Comparison of ENCODE assay signal across 16 cellular contexts in genomic region chr9:136079916-136080246, GRCh38. TPM values are rescaled to one million over a fixed set of nuclear protein-coding genes. Genes with fewer than 3 reads are reported as not detected.
DNase-seq lines count a peak whose midpoint lies in the region; ATAC-seq and TF ChIP-seq lines count a peak whose summit lies in the region.
"Had no signal": no experiment of that assay in that cellular context is flagged by ENCODE, and none has a peak within 500 bp of the region (broad histone marks: within the 10 kb centered on the region; RNA-seq: fewer than 3 reads in every experiment).

No MANE protein-coding gene starts in this region.

- H3K4me2 ChIP-seq in BLaER1 treated with 17β-estradiol and CSF1 and Interleukin-3, amounts not matched to agents 10 nM and 100 nM, result peak overlapping the region; percentile 43 to 94 (median 77)

- peak overlapping the region in 6 of 11 experiments; percentile 31 to 59 (median 48); a peak in 8 of 22 replicates for H3K9ac ChIP-seq in BLaER1 treated with 17β-estradiol and CSF1 and Interleukin-3, amounts not matched to agents 10 nM and 100 nM

- in situ Hi-C loops in Panc1 (cut with HindIII; ENCODE audit: low pct_unique_long_range_greater_than_20kb, low sequenced_read_pairs), result no loop called here

- H3K36me3 ChIP-seq in BLaER1 treated with 17β-estradiol and CSF1 and Interleukin-3, amounts not matched to agents 10 nM and 100 nM, result peaks cover 0 to 31% (median 0%) of the 10 kb centered on the region in 11 experiments; a peak in 4 of 22 replicates
- H3K36me3 ChIP-seq in Panc1 (ENCODE audit: control insufficient read depth, insufficient read depth, low read length), result no peaks in the 10 kb centered on the region
- H3K36me3 ChIP-seq in uterus, result no peaks in the 10 kb centered on the region
- no peaks in the 10 kb centered on the region for H3K36me3 ChIP-seq in vagina
- H3K36me3 ChIP-seq: right lobe of liver had no signal

- BruUV-seq in Panc1 (replicated peaks; lab: Mats Ljungman, UMichigan), result no TSS peak

- peaks cover 0 to 82% (median 0%) of the 10 kb centered on the region in 11 experiments; a peak in 6 of 22 replicates for H4K20me1 ChIP-seq in BLaER1 treated with 17β-estradiol and CSF1 and Interleukin-3, amounts not matched to agents 10 nM and 100 nM

- no peak for TF ChIP-seq POLR2A in uterus (IDR thresholded peaks at IDR 0.05)
- TF ChIP-seq POLR2A in vagina (IDR thresholded peaks at IDR 0.05), result no peak

- H3K4me1 ChIP-seq in BLaER1 treated with 17β-estradiol and CSF1 and Interleukin-3, amounts not matched to agents 10 nM and 100 nM, result peaks cover 52 to 100% (median 92%) of the 10 kb centered on the region in 10 experiments
- H3K4me1 ChIP-seq in Panc1 (ENCODE audit: control insufficient read depth, insufficient read depth, low read length) (peaks cover 55% of the 10 kb centered on the region), uterus (peaks cover 0 to 26% of the 10 kb centered on the region in 2 donors), vagina (peaks cover 47% of the 10 kb centered on the region)
- H3K4me1 ChIP-seq: right lobe of liver had no signal

- no peaks in the 10 kb centered on the region for H3K9me3 ChIP-seq in BLaER1 treated with 17β-estradiol and CSF1 and Interleukin-3, amounts not matched to agents 10 nM and 100 nM (replicated peaks in 1 of 11)
- H3K9me3 ChIP-seq in Panc1 (ENCODE audit: control insufficient read depth, insufficient read depth, low read depth, low read length) (no peaks in the 10 kb centered on the region), uterus (no peaks in the 10 kb centered on the region), vagina (no peaks in the 10 kb centered on the region)
- H3K9me3 ChIP-seq: right lobe of liver had no signal

- DNase-seq in Panc1 (ENCODE audit: low read depth, low spot score), result no peak
- peak; percentile 20 for DNase-seq in left cardiac atrium
- DNase-seq in sciatic nerve (ENCODE audit: low spot score), result no peak
- DNase-seq in T-helper 2 cell, result no peak
- no peak for DNase-seq in uterus
- DNase-seq in dedifferentiated amniotic fluid mesenchymal stem cell (ENCODE audit: extremely low spot score), result no peak
- DNase-seq in vagina (ENCODE audit: extremely low spot score in 2 of 2), result no peak
- DNase-seq: activated CD4-positive, alpha-beta T cell treated with anti-CD3 and anti-CD28 coated beads for 4 hours; central memory CD4-positive, alpha-beta T cell; KBM-7; kidney glomerular epithelial cell; OCI-M1; stimulated activated naive B cell treated with anti-CD40 and anti-IgM and Interleukin-4, amounts not matched to agents 10 μg/mL and 1 μg/mL and 100 μg/mL, for 72 hours had no signal

- intact Hi-C loops in Panc1 (cut with micrococcal nuclease; ENCODE audit: unreplicated experiment), result no loop called here
- intact Hi-C loops in left cardiac atrium (cut with DNase I), result loop anchor here in 1 of 2 donors (10.0 kb wide), 1 partner anchor 65 kb away; no protein-coding TSS in a partner anchor
- intact Hi-C loops in sciatic nerve (cut with DNase I), result no loop called here
- intact Hi-C loops in uterus (cut with DNase I; ENCODE audit: low total_unique reads), result no loop called here
- intact Hi-C loops in vagina (cut with DNase I), result no loop called here

- peak overlapping the region; percentile 16 to 71 (median 53); a peak in 18 of 22 replicates for H3K27ac ChIP-seq in BLaER1 treated with 17β-estradiol and CSF1 and Interleukin-3, amounts not matched to agents 10 nM and 100 nM
- peak overlapping the region; percentile 69 for H3K27ac ChIP-seq in Panc1 (ENCODE audit: low read length)
- H3K27ac ChIP-seq in uterus, result peak overlapping the region in 1 of 2 donors; percentile 3
- no peak overlapping the region for H3K27ac ChIP-seq in vagina
- H3K27ac ChIP-seq: right lobe of liver had no signal

- no peak for TF ChIP-seq CTCF in Panc1 (IDR thresholded peaks at IDR 0.05)
- no peak for TF ChIP-seq CTCF in uterus (IDR thresholded peaks at IDR 0.05)
- TF ChIP-seq CTCF in vagina (IDR thresholded peaks at IDR 0.05), result no peak

- no peak overlapping the region for H3K4me3 ChIP-seq in BLaER1 treated with 17β-estradiol and CSF1 and Interleukin-3, amounts not matched to agents 10 nM and 100 nM
- H3K4me3 ChIP-seq in Panc1 (ENCODE audit: low read depth in 2 of 2, low read length in 2 of 2) (no peak overlapping the region), uterus (no peak overlapping the region), vagina (no peak overlapping the region)
- H3K4me3 ChIP-seq: right lobe of liver had no signal

- CTCF ChIA-PET in Panc1 (lab: Charles Lee), result no interaction called here

- ATAC-seq in Panc1 (peak; percentile 64), left cardiac atrium (peak; percentile 16 to 32), sciatic nerve (peak; percentile 11)
- ATAC-seq: naive thymus-derived CD8-positive, alpha-beta T cell; stimulated activated naive B cell treated with anti-CD40 and anti-IgM and Interleukin-4, amounts not matched to agents 10 μg/mL and 1 μg/mL and 100 μg/mL, for 72 hours had no signal

- H3K27me3 ChIP-seq in BLaER1 treated with 17β-estradiol and CSF1 and Interleukin-3, amounts not matched to agents 10 nM and 100 nM, result peaks cover 0 to 8% (median 0%) of the 10 kb centered on the region in 11 experiments; a peak in 3 of 22 replicates
- H3K27me3 ChIP-seq in Panc1 (ENCODE audit: control insufficient read depth, insufficient read depth, low read length), result no peaks in the 10 kb centered on the region
- H3K27me3 ChIP-seq in uterus, result no peaks in the 10 kb centered on the region
- no peaks in the 10 kb centered on the region for H3K27me3 ChIP-seq in vagina
- H3K27me3 ChIP-seq: right lobe of liver had no signal

- POLR2A ChIA-PET in Panc1 (lab: Charles Lee), result no interaction called here

RNA-seq across cellular contexts. Expression of gene NACC2, which starts 15.2 kb away (rescaled TPM):
- 62.0 TPM for total RNA-seq in Panc1 (2021; ENCODE audit: unreplicated experiment)
- 46.2 TPM for polyA plus RNA-seq in Panc1 (2012; ENCODE audit: insufficient read length)
- total RNA-seq in left cardiac atrium, result 10 to 100 TPM; 28.6 to 38.5 TPM
- total RNA-seq in sciatic nerve, result 56.8 TPM
- total RNA-seq in uterus, result 10 to 100 TPM in 3 of 4 donors, 1 to 10 TPM in 1; 8.2 to 57.5 (median 19.1) TPM
- total RNA-seq in vagina, result 21.1 TPM

RNA-seq across cellular contexts. Expression of gene TMEM250, which starts 38.8 kb away (rescaled TPM):
- total RNA-seq in Panc1 (2021; ENCODE audit: unreplicated experiment) (34.0 TPM), left cardiac atrium (10 to 100 TPM; 21.6 to 23.4 TPM), sciatic nerve (23.0 TPM), uterus (10 to 100 TPM; 14.7 to 42.0 (median 28.0) TPM), vagina (25.0 TPM)
- polyA plus RNA-seq in Panc1 (2012; ENCODE audit: insufficient read length), result 41.1 TPM

Comparison
In these comparisons a context has a peak if more than half of its experiments do, and no peak if none do; other contexts are left out.
1. ATAC-seq: peak in every context shown above with its lines; median percentile 64 in Panc1; 24 in left cardiac atrium; 11 in sciatic nerve.